In genomic region chr4:141132689-141133145, GRCh38 we compare ENCODE assay signal across 8 cellular contexts. TPM values are rescaled to one million over a fixed set of nuclear protein-coding genes. Genes with fewer than 3 reads are reported as not detected.
DNase-seq lines count a peak whose midpoint lies in the region; ATAC-seq lines count a peak whose summit lies in the region.

No MANE protein-coding gene starts in this region.

- H3K36me3 ChIP-seq in SK-N-MC (ENCODE audit: insufficient read depth, low read length), result no peaks in the 10 kb centered on the region

- DNase-seq in NCI-H510A treated with DMSO at 0.1 percent for 48 hours (lab: John Stamatoyannopoulos, UW) (peak; percentile 8), NCI-H510A (lab: John Stamatoyannopoulos, UW) (no peak), SK-N-MC (ENCODE audit: low read depth, low spot score) (no peak), fibroblast of gingiva (ENCODE audit: low read depth) (peak; percentile 44), myocyte (ENCODE audit: low read depth) (peak; percentile 43), globus pallidus (ENCODE audit: low spot score) (no peak), ACHN (no peak)

- peak overlapping the region; percentile 65 for H3K9ac ChIP-seq in SK-N-MC (ENCODE audit: insufficient read length)

- ATAC-seq in HG02759 (IDR thresholded peaks at IDR 0.05; ENCODE audit: unreplicated experiment), result peak; percentile 39

- H3K4me3 ChIP-seq in SK-N-MC, result peak overlapping the region; percentile 90

- H3K9me3 ChIP-seq in SK-N-MC (ENCODE audit: low read depth, low read length), result no peaks in the 10 kb centered on the region

- in situ Hi-C loops in ACHN (cut with HindIII; ENCODE audit: low pct_ligation_motif_present, low pct_unique_long_range_greater_than_20kb, low sequenced_read_pairs), result no loop called here

- H3K27ac ChIP-seq in SK-N-MC, result no peak overlapping the region

RNA-seq across cellular contexts. Expression of gene RNF150, which starts 0.6 kb away (rescaled TPM):
- 1.5 and 4.4 TPM in 2 replicates for total RNA-seq in myocyte
- 5.2 TPM for polyA plus RNA-seq in myocyte (2012)

Comparison
In these comparisons a context has a peak if more than half of its experiments do, and no peak if none do; other contexts are left out.
1. DNase-seq: peak in NCI-H510A treated with DMSO at 0.1 percent for 48 hours (single experiment), fibroblast of gingiva (single experiment) and myocyte (single experiment); none in NCI-H510A (single experiment), SK-N-MC (single experiment), globus pallidus (single experiment) and ACHN (single experiment).